Comparison of ENCODE assay signal across 8 cellular contexts in genomic region chr17:44124118-44124438, GRCh38. TPM values are rescaled to one million over a fixed set of nuclear protein-coding genes. Genes with fewer than 3 reads are reported as not detected.
DNase-seq lines count a peak whose midpoint lies in the region; ATAC-seq and TF ChIP-seq lines count a peak whose summit lies in the region.

No MANE protein-coding gene starts in this region.

- dilution Hi-C loops in mammary epithelial cell (cut with HindIII; ENCODE audit: low sequenced_read_pairs), result no loop called here

- DNase-seq in heart right ventricle (no peak), Right ventricle myocardium inferior (ENCODE audit: missing footprints) (no peak), mammary epithelial cell (no peak), aorta (no peak), occipital lobe (lab: John Stamatoyannopoulos, UW) (no peak), NCI-H526 (lab: John Stamatoyannopoulos, UW) (no peak)

- 5 to 7% methylated on average over 8 of the region's 8 CpGs for WGBS in heart right ventricle, 2 donors
- 7% methylated on average over 3 of the region's 8 CpGs for WGBS in mammary epithelial cell (ENCODE audit: low coverage, missing lambda C conversion rate)
- WGBS in aorta, 2 donors, result 1 to 3% methylated on average over 8 of the region's 8 CpGs

- H3K9me3 ChIP-seq in heart right ventricle (no peaks in the 10 kb centered on the region), mammary epithelial cell (replicated peaks; ENCODE audit: insufficient read depth, low read length) (no peaks in the 10 kb centered on the region), mononuclear cell (ENCODE audit: low read depth, low read length) (no peaks in the 10 kb centered on the region), aorta (ENCODE audit: control insufficient read depth, low read length) (no peaks in the 10 kb centered on the region)

- H3K4me3 ChIP-seq in heart right ventricle (peak overlapping the region; percentile 46 to 100 (median 94)), mammary epithelial cell (replicated peaks in 1 of 3; ENCODE audit: insufficient read depth in 1 of 3, low read depth in 2 of 3, low read length in 3 of 3) (peak overlapping the region; percentile 59 to 67 (median 65)), mononuclear cell (ENCODE audit: low read length) (peak overlapping the region; percentile 79), aorta (ENCODE audit: low read length in 2 of 2) (peak overlapping the region; percentile 37 to 41)

- no peaks in the 10 kb centered on the region for H3K27me3 ChIP-seq in heart right ventricle
- no peaks in the 10 kb centered on the region for H3K27me3 ChIP-seq in mammary epithelial cell (ENCODE audit: insufficient read depth, low read length)
- no peaks in the 10 kb centered on the region for H3K27me3 ChIP-seq in mononuclear cell (ENCODE audit: insufficient read depth, low read length)
- H3K27me3 ChIP-seq in aorta (ENCODE audit: control insufficient read depth in 1 of 2, insufficient read depth in 2 of 2, low read length in 1 of 2), result no peaks in the 10 kb centered on the region

- peaks cover 3 to 48% (median 44%) of the 10 kb centered on the region in 9 donors for H3K4me1 ChIP-seq in heart right ventricle
- peaks cover 13% of the 10 kb centered on the region for H3K4me1 ChIP-seq in mammary epithelial cell (ENCODE audit: insufficient read depth, low read length)
- peaks cover 24% of the 10 kb centered on the region for H3K4me1 ChIP-seq in mononuclear cell (ENCODE audit: insufficient read depth, low read length)
- no peaks in the 10 kb centered on the region for H3K4me1 ChIP-seq in aorta (ENCODE audit: control insufficient read depth in 1 of 2, insufficient read depth in 2 of 2, low read length in 2 of 2)

- ATAC-seq in heart right ventricle (no peak), Right ventricle myocardium inferior (no peak), aorta (ENCODE audit: low FRiP score) (no peak), HG03196 (IDR thresholded peaks at IDR 0.05; ENCODE audit: unreplicated experiment) (no peak)

- H3K4me2 ChIP-seq in mammary epithelial cell (ENCODE audit: insufficient read depth, low read depth, low read length), result peak overlapping the region; percentile 92

- H3K9ac ChIP-seq in mammary epithelial cell (ENCODE audit: insufficient read depth, low read length), result peak overlapping the region; percentile 79

- H3K27ac ChIP-seq in heart right ventricle, result peak overlapping the region; percentile 51 to 98 (median 94)
- H3K27ac ChIP-seq in mammary epithelial cell (ENCODE audit: insufficient read depth, low read depth, low read length), result peak overlapping the region; percentile 90
- H3K27ac ChIP-seq in aorta (ENCODE audit: low read depth in 1 of 2, low read length in 2 of 2), result peak overlapping the region; percentile 18 to 46

- H4K20me1 ChIP-seq in mammary epithelial cell (ENCODE audit: insufficient read depth, low read length), result no peaks in the 10 kb centered on the region

- in situ Hi-C loops in mammary epithelial cell (cut with MboI; ENCODE audit: low sequenced_read_pairs in 2 of 2), result no loop called here

- no peaks in the 10 kb centered on the region for H3K79me2 ChIP-seq in mammary epithelial cell (ENCODE audit: insufficient read depth, low read length)

- BruUV-seq in mammary epithelial cell (replicated peaks; lab: Mats Ljungman, UMichigan), result TSS peak; percentile 96

- CTCF ChIA-PET in mammary epithelial cell (lab: Charles Lee; ENCODE audit: low non-redundant PET), result no interaction called here

- H2AFZ ChIP-seq in mammary epithelial cell (ENCODE audit: low read depth, low read length), result peak overlapping the region; percentile 95

- H3K36me3 ChIP-seq in heart right ventricle, result peaks cover 0 to 3% (median 0%) of the 10 kb centered on the region in 9 donors
- H3K36me3 ChIP-seq in mammary epithelial cell (ENCODE audit: insufficient read depth, low read length), result no peaks in the 10 kb centered on the region
- H3K36me3 ChIP-seq in aorta (ENCODE audit: control insufficient read depth in 1 of 2, insufficient read depth in 2 of 2, low read length in 1 of 2), result no peaks in the 10 kb centered on the region

- TF ChIP-seq CTCF in heart right ventricle (IDR thresholded peaks at IDR 0.05), result peak in 2 of 9 donors; percentile 15 to 25
- no peak for TF ChIP-seq CTCF in mammary epithelial cell (conservative IDR thresholded peaks at IDR 0.05 in 1 of 2, IDR thresholded peaks at IDR 0.05 in 1 of 2; ENCODE audit: extremely low read depth in 1 of 2, insufficient read depth in 1 of 2, low read depth in 1 of 2, low read length in 2 of 2)

- intact Hi-C loops in heart right ventricle (cut with DNase I) (loop anchor here in 2 of 10 donors (5.0 kb wide), 2 partner anchors 52 to 57 kb away; partner anchors contain the start of genes G6PC3 (in 1 of the 2) and LSM12 (in 1 of the 2)), Right ventricle myocardium inferior (cut with DNase I) (loop anchor here (5.0 to 10.0 kb wide), 2 partner anchors 51 to 112 kb away; partner anchors contain the start of genes ASB16 and TMEM101), mammary epithelial cell (cut with micrococcal nuclease) (loop anchor here (1.0 to 10.0 kb wide), 4 partner anchors 14 to 211 kb away; no protein-coding TSS in a partner anchor), aorta (cut with DNase I) (loop anchor here in 1 of 2 donors (10.0 kb wide), 1 partner anchor 219 kb away; the partner anchor contains the start of gene MPP2)

RNA-seq across cellular contexts. Expression of gene HDAC5, which starts 0.6 kb away (rescaled TPM):
- total RNA-seq in heart right ventricle, result 10 to 100 TPM; 55.2 to 85.4 (median 68.3) TPM
- 10 to 100 TPM; 56.3 to 63.7 TPM for polyA plus RNA-seq in heart right ventricle
- total RNA-seq in Right ventricle myocardium inferior, result 67.5 TPM
- total RNA-seq in mammary epithelial cell, result 10 to 100 TPM in 1 of 2 donors, 1 to 10 TPM in 1; 9.9 to 21.8 TPM
- polyA plus RNA-seq in mammary epithelial cell, result 9.1 TPM
- 3.9 TPM for polyA minus RNA-seq in mammary epithelial cell
- 69.3 TPM for total RNA-seq in mononuclear cell
- total RNA-seq in aorta, result 10 to 100 TPM; 69.7 to 82.6 TPM
- polyA plus RNA-seq in aorta, result 10 to 100 TPM; 28.9 to 83.4 TPM
- total RNA-seq in occipital lobe, result 101 TPM

RNA-seq across cellular contexts. Expression of gene HROB, which starts 17.7 kb away (rescaled TPM):
- total RNA-seq in heart right ventricle (1 to 10 TPM in 4 of 10 donors, under 1 TPM in 6; 0.49 to 1.9 (median 0.74) TPM), Right ventricle myocardium inferior (2.0 TPM), mammary epithelial cell (10 to 100 TPM in 1 of 2 donors, 1 to 10 TPM in 1; 3.0 to 10.3 TPM), mononuclear cell (1.3 TPM), aorta (1 to 10 TPM in 1 of 2 donors, under 1 TPM in 1; 0.58 to 1.3 TPM), occipital lobe (0.78 TPM)
- polyA plus RNA-seq in heart right ventricle (under 1 TPM; 0.28 to 0.37 TPM), mammary epithelial cell (9.9 TPM), aorta (1 to 10 TPM in 1 of 2 donors, not detected in 1; 1.7 TPM)
- polyA minus RNA-seq in mammary epithelial cell, result 49.6 TPM

RNA-seq across cellular contexts. Expression of gene ASB16, which starts 46.4 kb away (rescaled TPM):
- total RNA-seq in heart right ventricle (10 to 100 TPM; 12.4 to 16.4 (median 13.6) TPM), Right ventricle myocardium inferior (14.5 TPM), mammary epithelial cell (not detected), mononuclear cell (not detected), aorta (1 to 10 TPM; 1.4 to 2.1 TPM), occipital lobe (not detected)
- polyA plus RNA-seq in heart right ventricle (1 to 10 TPM in 1 of 2 donors, under 1 TPM in 1; 0.64 to 6.5 TPM), mammary epithelial cell (not detected), aorta (1 to 10 TPM in 1 of 2 donors, under 1 TPM in 1; 0.88 to 1.4 TPM)
- polyA minus RNA-seq in mammary epithelial cell, result not detected

RNA-seq across cellular contexts. Expression of gene G6PC3, which starts 53.5 kb away (rescaled TPM):
- total RNA-seq in heart right ventricle (10 to 100 TPM; 28.9 to 47.3 (median 32.9) TPM), Right ventricle myocardium inferior (30.4 TPM), mammary epithelial cell (10 to 100 TPM; 20.5 to 70.7 TPM), mononuclear cell (5.0 TPM), aorta (10 to 100 TPM; 30.3 to 32.5 TPM), occipital lobe (11.4 TPM)
- polyA plus RNA-seq in heart right ventricle (100 to 1,000 TPM in 1 of 2 donors, 10 to 100 TPM in 1; 78.0 to 114 TPM), mammary epithelial cell (134 TPM), aorta (10 to 100 TPM; 22.7 to 40.0 TPM)
- polyA minus RNA-seq in mammary epithelial cell, result 134 TPM

RNA-seq across cellular contexts. Expression of gene LSM12, which starts 57.6 kb away (rescaled TPM):
- total RNA-seq in heart right ventricle (10 to 100 TPM; 37.9 to 60.7 (median 43.8) TPM), Right ventricle myocardium inferior (47.6 TPM), mammary epithelial cell (10 to 100 TPM; 51.2 to 79.2 TPM), mononuclear cell (44.4 TPM), aorta (10 to 100 TPM; 36.9 to 43.4 TPM), occipital lobe (22.8 TPM)
- polyA plus RNA-seq in heart right ventricle (10 to 100 TPM; 25.2 to 41.7 TPM), mammary epithelial cell (62.2 TPM), aorta (10 to 100 TPM; 19.0 to 19.8 TPM)
- 112 TPM for polyA minus RNA-seq in mammary epithelial cell

Comparison
In these comparisons a context has a peak if more than half of its experiments do, and no peak if none do; other contexts are left out.
1. H3K27ac ChIP-seq: peak in every context shown above with its lines; median percentile 94 in heart right ventricle; 90 in mammary epithelial cell; 32 in aorta.
2. H3K4me3 ChIP-seq: peak in every context shown above with its lines; median percentile 94 in heart right ventricle; 79 in mononuclear cell; 65 in mammary epithelial cell; 39 in aorta.